24 cellular contexts compared by ENCODE assay signal in the genomic region with DNA sequence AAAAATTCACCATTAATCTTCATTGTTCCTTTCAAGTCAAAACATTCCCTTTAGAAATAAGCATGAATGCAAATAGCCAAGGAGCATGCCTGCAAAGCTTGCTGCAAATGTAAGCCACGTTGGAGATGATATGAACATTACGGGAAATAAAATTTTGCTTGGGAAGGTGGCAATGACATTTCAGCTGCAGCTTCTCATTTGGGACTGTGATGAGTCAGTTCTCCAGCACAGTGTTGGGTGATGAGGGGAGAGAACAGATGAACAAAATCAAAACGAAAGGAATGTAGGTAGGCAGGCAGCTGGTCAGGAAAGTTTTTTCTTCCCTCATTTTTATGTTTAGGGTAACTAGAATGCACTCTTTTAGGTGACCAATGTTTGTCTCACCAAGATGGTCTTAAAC.
"Had no signal": no experiment of that assay in that cellular context is flagged by ENCODE, and none has a peak within 500 bp of the region (broad histone marks: within the 10 kb centered on the region; RNA-seq: fewer than 3 reads in every experiment).

No MANE protein-coding gene starts in this region.

- H3K4me3 ChIP-seq: adrenal gland, body of pancreas, left lung, psoas muscle, thoracic aorta had no signal

- H3K9ac ChIP-seq: parathyroid adenoma had no signal

- H3K27me3 ChIP-seq: adrenal gland, body of pancreas, left lung had no signal

- H3K4me1 ChIP-seq: adrenal gland, body of pancreas, psoas muscle had no signal

- H3K4me3 Mint-ChIP-seq: activated CD4-positive, alpha-beta T cell treated with anti-CD3 and anti-CD28 coated beads for 36 hours; activated naive CD4-positive, alpha-beta T cell treated with anti-CD3 and anti-CD28 coated beads for 36 hours; activated naive CD8-positive, alpha-beta T cell treated with anti-CD3 and anti-CD28 coated beads for 36 hours; activated T-cell treated with anti-CD3 and anti-CD28 coated beads, Interleukin-2, amount 50 U/mL, for 72 hours; endodermal cell; nephron; stimulated activated effector memory CD8-positive, alpha-beta T cell treated with anti-CD3 and anti-CD28 coated beads, Interleukin-12 subunit alpha, Interleukin-12 subunit beta, amount 100 ng/mL, for 72 hours; stimulated activated naive CD8-positive, alpha-beta T cell treated with anti-CD3 and anti-CD28 coated beads, Interleukin-15, Interleukin-2, amounts not matched to agents 100 ng/mL and 50 ng/mL, for 24 hours; T-helper 2 cell treated with Interferon-gamma antibody and Interleukin-4, amounts not matched to agents 5 μg/mL and 100 μg/mL, for 36 hours had no signal

- H2AFZ ChIP-seq: parathyroid adenoma had no signal

- ATAC-seq: activated CD4-positive, alpha-beta T cell treated with anti-CD3 and anti-CD28 coated beads for 36 hours; activated T-cell treated with anti-CD3 and anti-CD28 coated beads, Interleukin-2, amount 50 U/mL, for 72 hours; body of pancreas; esophagus mucosa; left lung; psoas muscle; right cardiac atrium; stimulated activated effector memory CD8-positive, alpha-beta T cell treated with anti-CD3 and anti-CD28 coated beads, Interleukin-12 subunit alpha, Interleukin-12 subunit beta, amount 100 ng/mL, for 72 hours had no signal

- H3K27ac ChIP-seq: adrenal gland, body of pancreas, parathyroid adenoma, psoas muscle, thoracic aorta had no signal

- DNase-seq: activated CD4-positive, alpha-beta T cell treated with anti-CD3 and anti-CD28 coated beads for 36 hours; activated CD4-positive, CD25-positive, alpha-beta regulatory T cell; activated effector memory CD4-positive, alpha-beta T cell treated with anti-CD3 and anti-CD28 coated beads, Interleukin-2, amount 50 U/mL, for 16 hours; activated naive CD4-positive, alpha-beta T cell treated with anti-CD3 and anti-CD28 coated beads for 36 hours; activated naive CD8-positive, alpha-beta T cell treated with anti-CD3 and anti-CD28 coated beads for 36 hours; activated T-cell treated with anti-CD3 and anti-CD28 coated beads for 4 hours; activated T-cell treated with anti-CD3 and anti-CD28 coated beads, Interleukin-2, amount 50 U/mL, for 72 hours; aorta; body of pancreas; endodermal cell; left lung; psoas muscle; right cardiac atrium; stimulated activated CD4-positive, alpha-beta T cell treated with anti-CD3 and anti-CD28 coated beads, Interleukin-4, amount 100 ng/mL, for 1 hour; T-helper 1 cell; trophoblast cell had no signal

- H3K36me3 ChIP-seq: adrenal gland, left lung, thoracic aorta had no signal

- H3K27me3 Mint-ChIP-seq: activated CD4-positive, alpha-beta T cell treated with anti-CD3 and anti-CD28 coated beads for 36 hours; activated naive CD8-positive, alpha-beta T cell treated with anti-CD3 and anti-CD28 coated beads for 36 hours; stimulated activated naive CD8-positive, alpha-beta T cell treated with anti-CD3 and anti-CD28 coated beads, Interleukin-15, Interleukin-2, amounts not matched to agents 100 ng/mL and 50 ng/mL, for 24 hours had no signal

- H3K9me3 ChIP-seq: adrenal gland, body of pancreas, left lung, psoas muscle, thoracic aorta had no signal

- H3K27ac Mint-ChIP-seq: activated CD4-positive, alpha-beta T cell treated with anti-CD3 and anti-CD28 coated beads for 36 hours; activated naive CD4-positive, alpha-beta T cell treated with anti-CD3 and anti-CD28 coated beads for 36 hours; activated naive CD8-positive, alpha-beta T cell treated with anti-CD3 and anti-CD28 coated beads for 36 hours; activated T-cell treated with anti-CD3 and anti-CD28 coated beads, Interleukin-2, amount 50 U/mL, for 72 hours; endodermal cell; nephron; stimulated activated effector memory CD8-positive, alpha-beta T cell treated with anti-CD3 and anti-CD28 coated beads, Interleukin-12 subunit alpha, Interleukin-12 subunit beta, amount 100 ng/mL, for 72 hours; stimulated activated naive CD8-positive, alpha-beta T cell treated with anti-CD3 and anti-CD28 coated beads, Interleukin-15, Interleukin-2, amounts not matched to agents 100 ng/mL and 50 ng/mL, for 24 hours; T-helper 2 cell treated with Interferon-gamma antibody and Interleukin-4, amounts not matched to agents 5 μg/mL and 100 μg/mL, for 36 hours had no signal

- H3K36me3 Mint-ChIP-seq: stimulated activated effector memory CD8-positive, alpha-beta T cell treated with anti-CD3 and anti-CD28 coated beads, Interleukin-12 subunit alpha, Interleukin-12 subunit beta, amount 100 ng/mL, for 72 hours had no signal

- H3K9me3 Mint-ChIP-seq: endodermal cell had no signal
